In genomic region chr3:150739877-150740645, GRCh38 we compare ENCODE assay signal across 14 cellular contexts. TPM values are rescaled to one million over a fixed set of nuclear protein-coding genes. Genes with fewer than 3 reads are reported as not detected.
A peak's percentile ranks its signal among the peaks of the same experiment; 100 is the strongest.
DNase-seq lines count a peak whose midpoint lies in the region; ATAC-seq and TF ChIP-seq lines count a peak whose summit lies in the region.
"Had no signal": no experiment of that assay in that cellular context is flagged by ENCODE, and none has a peak within 500 bp of the region (broad histone marks: within the 10 kb centered on the region; RNA-seq: fewer than 3 reads in every experiment).

No MANE protein-coding gene starts in this region.

- H3K27me3 Mint-ChIP-seq in activated naive CD4-positive, alpha-beta T cell treated with anti-CD3 and anti-CD28 coated beads, Interleukin-2, amount 10 ng/mL, durations not matched to agents 7 days and 5 days = no peaks in the 10 kb centered on the region
- no peaks in the 10 kb centered on the region for H3K27me3 Mint-ChIP-seq in activated T-helper 2 cell treated with anti-CD3 and anti-CD28 coated beads, Interferon-gamma antibody, Interleukin-2, Interleukin-4, amounts not matched to agents 10 μg/mL and 5 μg/mL and 100 μg/mL, durations not matched to agents 14 hours and 24 hours and 36 hours (ENCODE audit: low read depth)
- peaks cover 2% of the 10 kb centered on the region for H3K27me3 Mint-ChIP-seq in HFFc6 (ENCODE audit: insufficient read depth)

- H2BK15ac ChIP-seq in mesendoderm (replicated peaks; ENCODE audit: low read depth) = no peak overlapping the region

- H3K27me3 ChIP-seq in thymus (ENCODE audit: control insufficient read depth, insufficient read depth) (no peaks in the 10 kb centered on the region), mesendoderm (ENCODE audit: insufficient read depth, low read length, poor library complexity) (no peaks in the 10 kb centered on the region)
- H3K27me3 ChIP-seq: BE2C had no signal

- 81% methylated on average over 8 of the region's 8 CpGs for WGBS in thymus
- no CpG with 5 or more reads among the region's 8 CpGs for WGBS in mesendoderm (ENCODE audit: extremely low coverage, insufficient coverage, low lambda C conversion rate)

- H3K9me3 Mint-ChIP-seq in activated naive CD4-positive, alpha-beta T cell treated with anti-CD3 and anti-CD28 coated beads, Interleukin-2, amount 10 ng/mL, durations not matched to agents 7 days and 5 days = no peaks in the 10 kb centered on the region
- no peaks in the 10 kb centered on the region for H3K9me3 Mint-ChIP-seq in activated T-helper 2 cell treated with anti-CD3 and anti-CD28 coated beads, Interferon-gamma antibody, Interleukin-2, Interleukin-4, amounts not matched to agents 10 μg/mL and 5 μg/mL and 100 μg/mL, durations not matched to agents 14 hours and 24 hours and 36 hours
- H3K9me3 Mint-ChIP-seq in HFFc6 = no peaks in the 10 kb centered on the region

- DNase-seq in activated naive CD4-positive, alpha-beta T cell treated with anti-CD3 and anti-CD28 coated beads, Interleukin-2, amount 10 ng/mL, durations not matched to agents 7 days and 5 days = no peak
- no peak for DNase-seq in activated naive CD4-positive, alpha-beta T cell treated with Interleukin-2 at 50 U/mL for 16 hours
- DNase-seq in activated T-helper 2 cell treated with anti-CD3 and anti-CD28 coated beads, Interferon-gamma antibody, Interleukin-2, Interleukin-4, amounts not matched to agents 10 μg/mL and 5 μg/mL and 100 μg/mL, durations not matched to agents 14 hours and 24 hours and 36 hours (ENCODE audit: low spot score) = no peak
- DNase-seq in HFFc6 (no peak), mesendoderm (no peak), NCI-H187 (lab: John Stamatoyannopoulos, UW) (no peak)
- DNase-seq: BE2C; foreskin fibroblast; stimulated activated naive CD4-positive, alpha-beta T cell; WERI-Rb-1 had no signal

- no peak overlapping the region for H3K4me3 ChIP-seq in thymus (ENCODE audit: low read length)
- no peak overlapping the region for H3K4me3 ChIP-seq in mesendoderm (ENCODE audit: low read length)

- intact Hi-C loops in activated T-helper 2 cell treated with anti-CD3 and anti-CD28 coated beads, Interferon-gamma antibody, Interleukin-2, Interleukin-4, amounts not matched to agents 10 μg/mL and 5 μg/mL and 100 μg/mL, durations not matched to agents 14 hours and 24 hours and 36 hours (cut with micrococcal nuclease) = loop anchor here (1.0 to 10.0 kb wide), 7 partner anchors 11 to 1455 kb away; partner anchors contain the start of genes MED12L, SELENOT and TSC22D2

- H3K9ac ChIP-seq in mesendoderm (ENCODE audit: low read length) = no peak overlapping the region

- H3K4me2 ChIP-seq in mesendoderm (ENCODE audit: low read length) = no peak overlapping the region

- peak overlapping the region; percentile 58 for H3K27ac Mint-ChIP-seq in activated naive CD4-positive, alpha-beta T cell treated with anti-CD3 and anti-CD28 coated beads, Interleukin-2, amount 10 ng/mL, durations not matched to agents 7 days and 5 days
- H3K27ac Mint-ChIP-seq in activated T-helper 2 cell treated with anti-CD3 and anti-CD28 coated beads, Interferon-gamma antibody, Interleukin-2, Interleukin-4, amounts not matched to agents 10 μg/mL and 5 μg/mL and 100 μg/mL, durations not matched to agents 14 hours and 24 hours and 36 hours = peak overlapping the region; percentile 100
- no peak overlapping the region for H3K27ac Mint-ChIP-seq in HFFc6

- peaks cover 29% of the 10 kb centered on the region for H3K36me3 Mint-ChIP-seq in activated naive CD4-positive, alpha-beta T cell treated with anti-CD3 and anti-CD28 coated beads, Interleukin-2, amount 10 ng/mL, durations not matched to agents 7 days and 5 days
- peaks cover 74% of the 10 kb centered on the region for H3K36me3 Mint-ChIP-seq in activated T-helper 2 cell treated with anti-CD3 and anti-CD28 coated beads, Interferon-gamma antibody, Interleukin-2, Interleukin-4, amounts not matched to agents 10 μg/mL and 5 μg/mL and 100 μg/mL, durations not matched to agents 14 hours and 24 hours and 36 hours (ENCODE audit: low read depth)
- peaks cover 16% of the 10 kb centered on the region; the same call in 1 of the 2 replicates for H3K36me3 Mint-ChIP-seq in HFFc6 (ENCODE audit: low read depth)

- no peak overlapping the region for H2AK5ac ChIP-seq in mesendoderm (ENCODE audit: low read length)

- CTCF ChIA-PET in activated naive CD4-positive, alpha-beta T cell treated with anti-CD3 and anti-CD28 coated beads, Interleukin-2, amount 10 ng/mL, durations not matched to agents 7 days and 5 days (lab: Charles Lee) = interaction anchor here (1.1 to 1.7 kb wide), 2 partner anchors 17 to 24 kb away, joined by 3 read pairs; no protein-coding TSS in a partner anchor

- H3K79me2 ChIP-seq in mesendoderm (ENCODE audit: control insufficient read depth, insufficient read depth, low read length) = no peaks in the 10 kb centered on the region

- H4K8ac ChIP-seq in mesendoderm (ENCODE audit: low read depth, low read length) = no peak overlapping the region

- peaks cover 7% of the 10 kb centered on the region for H3K36me3 ChIP-seq in thymus (ENCODE audit: control insufficient read depth, insufficient read depth)
- H3K36me3 ChIP-seq in mesendoderm (ENCODE audit: control insufficient read depth, insufficient read depth, low read length) = no peaks in the 10 kb centered on the region
- H3K36me3 ChIP-seq: WERI-Rb-1 had no signal

- peak overlapping the region; percentile 72 for H3K27ac ChIP-seq in thymus (ENCODE audit: low read depth)
- H3K27ac ChIP-seq in mesendoderm (ENCODE audit: low read depth, low read length) = no peak overlapping the region
- H3K27ac ChIP-seq: WERI-Rb-1 had no signal

- H3K56ac ChIP-seq in mesendoderm (ENCODE audit: low read length) = no peak overlapping the region

- H3K9me3 ChIP-seq in thymus (ENCODE audit: control insufficient read depth) = no peaks in the 10 kb centered on the region
- H3K9me3 ChIP-seq: BE2C had no signal

- no peak overlapping the region for H2BK120ac ChIP-seq in mesendoderm (ENCODE audit: low read depth, low read length)

- H3K4me1 Mint-ChIP-seq in activated naive CD4-positive, alpha-beta T cell treated with anti-CD3 and anti-CD28 coated beads, Interleukin-2, amount 10 ng/mL, durations not matched to agents 7 days and 5 days = peaks cover 64% of the 10 kb centered on the region
- H3K4me1 Mint-ChIP-seq in activated T-helper 2 cell treated with anti-CD3 and anti-CD28 coated beads, Interferon-gamma antibody, Interleukin-2, Interleukin-4, amounts not matched to agents 10 μg/mL and 5 μg/mL and 100 μg/mL, durations not matched to agents 14 hours and 24 hours and 36 hours (ENCODE audit: low read depth) = peaks cover 95% of the 10 kb centered on the region
- peaks cover 36% of the 10 kb centered on the region for H3K4me1 Mint-ChIP-seq in HFFc6 (ENCODE audit: low read depth)

- H3K79me1 ChIP-seq in mesendoderm (ENCODE audit: low read length) = peaks cover 5% of the 10 kb centered on the region

- peaks cover 8% of the 10 kb centered on the region for H3K4me1 ChIP-seq in thymus (ENCODE audit: control insufficient read depth, insufficient read depth, low read length)
- peaks cover 12% of the 10 kb centered on the region for H3K4me1 ChIP-seq in mesendoderm (ENCODE audit: control insufficient read depth, low read depth, low read length)

- H3K4me3 Mint-ChIP-seq in activated naive CD4-positive, alpha-beta T cell treated with anti-CD3 and anti-CD28 coated beads, Interleukin-2, amount 10 ng/mL, durations not matched to agents 7 days and 5 days = no peak overlapping the region
- H3K4me3 Mint-ChIP-seq in activated T-helper 2 cell treated with anti-CD3 and anti-CD28 coated beads, Interferon-gamma antibody, Interleukin-2, Interleukin-4, amounts not matched to agents 10 μg/mL and 5 μg/mL and 100 μg/mL, durations not matched to agents 14 hours and 24 hours and 36 hours (ENCODE audit: low read depth) = peak overlapping the region; percentile 77
- H3K4me3 Mint-ChIP-seq in HFFc6 = no peak overlapping the region

- no peak for TF ChIP-seq CTCF in HFFc6 (IDR thresholded peaks at IDR 0.05)

- peak; percentile 39 for ATAC-seq in HG03175 (IDR thresholded peaks at IDR 0.05; ENCODE audit: unreplicated experiment)

- H3K23ac ChIP-seq in mesendoderm (ENCODE audit: low read length) = no peak overlapping the region

- no peak overlapping the region for H3K4ac ChIP-seq in mesendoderm (ENCODE audit: low read depth, low read length)

- no peak overlapping the region for H3K18ac ChIP-seq in mesendoderm (ENCODE audit: low read length)

- no peak overlapping the region for H4K5ac ChIP-seq in mesendoderm (ENCODE audit: low read length)

- H2BK5ac ChIP-seq in mesendoderm (ENCODE audit: low read length) = no peak overlapping the region

RNA-seq across cellular contexts. Expression of gene SIAH2, which starts 22.9 kb away (rescaled TPM):
- 108 and 116 TPM in 2 replicates for total RNA-seq in activated T-helper 2 cell treated with anti-CD3 and anti-CD28 coated beads, Interferon-gamma antibody, Interleukin-2, Interleukin-4, amounts not matched to agents 10 μg/mL and 5 μg/mL and 100 μg/mL, durations not matched to agents 14 hours and 24 hours and 36 hours
- 22.4 TPM for polyA plus RNA-seq in thymus
- total RNA-seq in HFFc6 (2021; fragmentation: NEBNext Ultra II Directional; extraction: Animal tissue kit (Norgen Biotek cat#: 25700)) = 10 to 100 TPM; 14.6 to 18.2 (median 15.9) TPM
- 26.5 TPM for polyA plus RNA-seq in mesendoderm (2013, experiment 1 of 2)
- 27.3 TPM for polyA plus RNA-seq in mesendoderm (2013, experiment 2 of 2)

RNA-seq across cellular contexts. Expression of gene ERICH6, which starts 36.3 kb away (rescaled TPM):
- total RNA-seq in activated T-helper 2 cell treated with anti-CD3 and anti-CD28 coated beads, Interferon-gamma antibody, Interleukin-2, Interleukin-4, amounts not matched to agents 10 μg/mL and 5 μg/mL and 100 μg/mL, durations not matched to agents 14 hours and 24 hours and 36 hours = 0.21 and 0.39 TPM in 2 replicates
- 0.02 TPM for polyA plus RNA-seq in thymus
- under 1 TPM in 1 of 6 experiments, not detected in 5; 0.30 TPM for total RNA-seq in HFFc6 (2021; fragmentation: NEBNext Ultra II Directional; extraction: Animal tissue kit (Norgen Biotek cat#: 25700))
- not detected for polyA plus RNA-seq in mesendoderm (2013, experiment 1 of 2)
- polyA plus RNA-seq in mesendoderm (2013, experiment 2 of 2) = not detected
- total RNA-seq: bronchial epithelial cell, lung microvascular endothelial cell had no signal
